In the genomic region with DNA sequence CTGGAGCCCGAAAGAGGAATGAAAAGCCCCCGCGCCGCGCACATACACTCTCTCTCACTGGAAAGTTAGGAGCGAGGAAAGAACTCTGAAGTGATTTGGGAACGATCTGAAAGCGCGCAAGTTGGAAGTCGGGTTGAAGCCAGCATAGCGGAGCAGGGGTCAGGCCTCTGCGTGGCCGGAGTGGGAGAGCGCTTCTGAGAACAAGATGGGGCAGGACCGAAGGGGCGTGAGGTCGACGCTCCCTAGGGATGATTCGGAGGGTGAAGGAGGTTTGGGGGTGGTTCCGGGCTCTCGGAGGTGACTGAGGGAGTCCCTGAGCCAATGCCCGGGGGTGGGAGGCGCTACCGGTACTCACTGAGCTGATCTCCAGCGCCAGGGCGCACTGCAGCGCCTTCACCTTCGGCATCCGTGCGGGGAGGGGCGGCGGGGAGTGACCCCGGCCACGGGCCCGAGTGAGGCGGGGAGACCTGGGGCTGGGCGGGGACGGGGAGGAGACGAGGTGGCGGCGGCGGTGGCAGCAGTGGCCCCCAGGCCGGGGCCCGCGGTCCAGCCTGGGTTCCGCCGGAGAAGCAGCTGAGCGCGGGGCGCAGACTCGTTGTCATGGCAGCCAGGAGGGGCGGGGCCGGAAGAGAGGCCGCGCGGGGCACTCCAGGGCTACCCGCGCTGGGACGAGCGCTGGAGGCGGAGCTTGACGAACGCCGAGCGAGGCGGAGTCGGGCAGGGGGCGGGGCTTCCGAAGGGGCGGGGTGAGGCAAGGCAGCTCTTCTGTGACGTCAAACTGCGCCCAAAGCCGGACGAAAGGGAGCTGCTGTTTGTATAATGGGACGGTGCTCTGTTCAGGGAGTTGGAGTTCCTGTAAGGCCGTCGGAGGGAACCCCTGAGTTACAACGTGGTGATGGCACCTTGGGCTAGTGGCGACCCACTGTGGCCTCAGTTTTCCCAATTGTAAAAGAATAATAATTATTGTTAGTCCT, we compare ENCODE assay signal across 8 cellular contexts. TPM values are rescaled to one million over a fixed set of nuclear protein-coding genes. Genes with fewer than 3 reads are reported as not detected.
DNase-seq lines count a peak whose midpoint lies in the region; ATAC-seq and TF ChIP-seq lines count a peak whose summit lies in the region.

TSS of gene SPATA6 (minus strand) at position 602 of the 974 bp plus-strand sequence. CDS start at position 406, 196 bp downstream.

- no peak within 1 kb of the TSS for H2BK120ac ChIP-seq in trophoblast cell (ENCODE audit: insufficient read depth, low read length, poor library complexity)

- H3K4me1 ChIP-seq in trophoblast cell (ENCODE audit: control insufficient read depth in 1 of 2, insufficient read depth in 2 of 2, low read length in 2 of 2) (peaks cover 2 to 6% of the 10 kb centered on the region in 2 experiments), thymus (ENCODE audit: control insufficient read depth, insufficient read depth, low read length) (peaks cover 4% of the 10 kb centered on the region)

- intact Hi-C loops in left cardiac atrium (cut with DNase I): no loop called here

- H3K79me2 ChIP-seq in trophoblast cell (ENCODE audit: control insufficient read depth, insufficient read depth, low read length, poor library complexity): no peaks in the 10 kb centered on the region

- no peak within 1 kb of the TSS for H2AK5ac ChIP-seq in trophoblast cell (ENCODE audit: low read length)

- TF ChIP-seq CTCF in HFFc6 (IDR thresholded peaks at IDR 0.05): no peak
- no peak for TF ChIP-seq CTCF in NB4 (IDR thresholded peaks at IDR 0.05; ENCODE audit: low read depth, low read length)

- H3K9me3 ChIP-seq in trophoblast cell (ENCODE audit: insufficient read depth, low read depth, low read length) (peaks cover 4% of the 10 kb centered on the region), thymus (ENCODE audit: control insufficient read depth) (no peaks in the 10 kb centered on the region)

- peak within 1 kb of the TSS; percentile 49 for H4K12ac ChIP-seq in trophoblast cell (ENCODE audit: low read depth, low read length)

- no peak for TF ChIP-seq POLR2A in NB4 (IDR thresholded peaks at IDR 0.05; ENCODE audit: extremely low read depth, insufficient read length)

- H3K36me3 ChIP-seq in trophoblast cell (ENCODE audit: control insufficient read depth in 1 of 2, insufficient read depth in 2 of 2, low read length in 2 of 2): no peaks in the 10 kb centered on the region
- no peaks in the 10 kb centered on the region for H3K36me3 ChIP-seq in thymus (ENCODE audit: control insufficient read depth, insufficient read depth)

- H3K4me3 ChIP-seq in NB4 (ENCODE audit: low read depth, low read length): peak within 1 kb of the TSS; percentile 25
- peak within 1 kb of the TSS; percentile 84 for H3K4me3 ChIP-seq in trophoblast cell (ENCODE audit: low read depth, low read length)
- H3K4me3 ChIP-seq in thymus (ENCODE audit: low read length): peak within 1 kb of the TSS; percentile 88

- WGBS in trophoblast cell (ENCODE audit: extremely low coverage, insufficient coverage, insufficient read length): no CpG with 5 or more reads among the region's 79 CpGs
- WGBS in thymus: 1% methylated on average over 79 of the region's 79 CpGs

- peak; percentile 51 for DNase-seq in GM04503 (ENCODE audit: low read depth)
- peak; percentile 67 for DNase-seq in HFFc6
- peak; percentile 67 for DNase-seq in NB4 (ENCODE audit: low read depth)
- DNase-seq in SW480 (ENCODE audit: low spot score): peak; percentile 87
- DNase-seq in amniotic epithelial cell (ENCODE audit: low read depth): peak; percentile 84
- peak; percentile 96 for DNase-seq in left cardiac atrium
- DNase-seq in trophoblast cell: peak; percentile 93 to 94

- peaks cover 33% of the 10 kb centered on the region for H3K4me1 Mint-ChIP-seq in HFFc6 (ENCODE audit: low read depth)

- H3K4ac ChIP-seq in trophoblast cell (ENCODE audit: low read depth, low read length): no peak within 1 kb of the TSS

- no peaks in the 10 kb centered on the region for H3K79me1 ChIP-seq in trophoblast cell (ENCODE audit: low read length)

- H2AFZ ChIP-seq in trophoblast cell (ENCODE audit: insufficient read depth, low read length, poor library complexity): peak within 1 kb of the TSS; percentile 95

- peak; percentile 97 for ATAC-seq in left cardiac atrium

- no peak within 1 kb of the TSS for H4K91ac ChIP-seq in trophoblast cell (ENCODE audit: low read depth, low read length)

- H3K14ac ChIP-seq in trophoblast cell (ENCODE audit: low read length): no peak within 1 kb of the TSS

- no peak within 1 kb of the TSS for H2BK5ac ChIP-seq in trophoblast cell (ENCODE audit: low read depth, low read length, poor library complexity)

- H3K9me3 Mint-ChIP-seq in HFFc6: no peaks in the 10 kb centered on the region; the same call in 1 of the 2 replicates

- peak within 1 kb of the TSS; percentile 45 for H3K9ac ChIP-seq in trophoblast cell (ENCODE audit: low read length)

- H3K27me3 ChIP-seq in trophoblast cell (ENCODE audit: insufficient read depth, low read length): no peaks in the 10 kb centered on the region
- H3K27me3 ChIP-seq in thymus (ENCODE audit: control insufficient read depth, insufficient read depth): peaks cover 2% of the 10 kb centered on the region

- H3K4me3 Mint-ChIP-seq in HFFc6: peak within 1 kb of the TSS; percentile 90

- H3K27ac ChIP-seq in trophoblast cell (ENCODE audit: low read depth, low read length) (no peak within 1 kb of the TSS), thymus (ENCODE audit: low read depth) (peak within 1 kb of the TSS; percentile 83)

- peak within 1 kb of the TSS; percentile 81 for H3K27ac Mint-ChIP-seq in HFFc6

- H3K27me3 Mint-ChIP-seq in HFFc6 (ENCODE audit: insufficient read depth): 0 out of 2 replicates have a peak, but pooled peaks cover 2% of the 10 kb centered on the region

- H4K8ac ChIP-seq in trophoblast cell (ENCODE audit: low read depth, low read length): peak within 1 kb of the TSS; percentile 85

- H3K23ac ChIP-seq in trophoblast cell (ENCODE audit: low read length): no peak within 1 kb of the TSS

- no peak within 1 kb of the TSS for H2BK12ac ChIP-seq in trophoblast cell (ENCODE audit: low read length)

- no peaks in the 10 kb centered on the region for H3K36me3 Mint-ChIP-seq in HFFc6 (ENCODE audit: low read depth)

- H3K4me2 ChIP-seq in trophoblast cell (ENCODE audit: low read length): peak within 1 kb of the TSS; percentile 68

- H3K18ac ChIP-seq in trophoblast cell (ENCODE audit: low read length): peak within 1 kb of the TSS; percentile 50

RNA-seq across cellular contexts. Expression of gene SPATA6, which starts in this region (rescaled TPM):
- total RNA-seq in HFFc6 (2021; fragmentation: NEBNext Ultra II Directional; extraction: Animal tissue kit (Norgen Biotek cat#: 25700)): 1 to 10 TPM in 5 of 6 experiments, under 1 TPM in 1; 0.31 to 4.0 (median 3.0) TPM
- 10 to 100 TPM; 14.7 to 15.2 TPM for total RNA-seq in left cardiac atrium
- polyA plus RNA-seq in trophoblast cell (2013): 1.7 and 1.8 TPM in 2 replicates
- 5.2 TPM for polyA plus RNA-seq in thymus

Comparison
In these comparisons a context has a peak if more than half of its experiments do, and no peak if none do; other contexts are left out.
1. H3K4me3 ChIP-seq: peak in every context shown above with its lines; median percentile 88 in thymus; 84 in trophoblast cell; 25 in NB4.